In the genomic region with DNA sequence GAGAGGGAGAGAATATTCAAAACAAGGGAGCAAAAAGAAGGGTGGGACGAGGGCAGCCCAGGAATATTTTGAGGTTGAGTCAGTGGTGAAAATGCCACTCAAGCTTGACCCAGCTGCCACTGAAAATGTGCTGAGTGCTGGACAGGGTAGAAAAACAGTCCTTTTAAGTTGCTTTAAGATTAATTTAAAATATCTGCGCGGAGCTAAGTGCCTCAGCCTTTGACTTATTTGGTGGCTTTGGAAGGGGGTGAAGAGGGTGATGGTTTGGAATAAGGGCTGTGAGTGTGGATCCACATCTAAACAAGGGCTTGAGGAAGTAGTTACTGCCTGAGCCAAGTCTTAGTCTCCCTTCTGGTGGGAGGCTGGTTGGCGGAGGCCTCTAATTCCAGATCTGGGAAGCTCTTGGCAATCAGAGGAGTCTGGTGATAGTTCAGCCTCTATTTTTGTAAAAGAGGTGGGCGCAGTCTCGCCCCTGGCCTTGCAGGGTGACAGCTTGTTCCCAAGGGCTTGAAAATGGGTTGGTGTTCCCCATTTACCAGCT, we compare ENCODE assay signal across 15 cellular contexts.
DNase-seq lines count a peak whose midpoint lies in the region; ATAC-seq and TF ChIP-seq lines count a peak whose summit lies in the region.
"Had no signal": no experiment of that assay in that cellular context is flagged by ENCODE, and none has a peak within 500 bp of the region (broad histone marks: within the 10 kb centered on the region; RNA-seq: fewer than 3 reads in every experiment).

No MANE protein-coding gene starts in this region.

- TF ChIP-seq CTCF in coronary artery (IDR thresholded peaks at IDR 0.05) (no peak), thoracic aorta (IDR thresholded peaks at IDR 0.05) (no peak)

- peaks cover 8% of the 10 kb centered on the region for H3K27me3 Mint-ChIP-seq in stimulated activated naive CD8-positive, alpha-beta T cell treated with anti-CD3 and anti-CD28 coated beads, Interleukin-15, amount 100 ng/mL, for 72 hours
- H3K27me3 Mint-ChIP-seq: activated naive CD8-positive, alpha-beta T cell treated with anti-CD3 and anti-CD28 coated beads for 36 hours had no signal

- H3K27ac Mint-ChIP-seq in stimulated activated naive CD8-positive, alpha-beta T cell treated with anti-CD3 and anti-CD28 coated beads, Interleukin-15, amount 100 ng/mL, for 72 hours, result no peak overlapping the region
- H3K27ac Mint-ChIP-seq: activated naive CD8-positive, alpha-beta T cell treated with anti-CD3 and anti-CD28 coated beads for 36 hours; natural killer cell treated with Interleukin-12 subunit alpha and Interleukin-12 subunit beta and Interleukin-15 and Interleukin-18, amount 100 ng/mL, for 72 hours had no signal

- H3K27me3 ChIP-seq in MG63, result no peaks in the 10 kb centered on the region
- no peaks in the 10 kb centered on the region for H3K27me3 ChIP-seq in muscle layer of duodenum (ENCODE audit: low read depth, low read length)
- no peaks in the 10 kb centered on the region for H3K27me3 ChIP-seq in thoracic aorta (replicated peaks; ENCODE audit: insufficient read depth)

- peaks cover 0 to 1% of the 10 kb centered on the region in 2 donors for H3K9me3 Mint-ChIP-seq in stimulated activated naive CD8-positive, alpha-beta T cell treated with anti-CD3 and anti-CD28 coated beads, Interleukin-15, amount 100 ng/mL, for 72 hours
- H3K9me3 Mint-ChIP-seq: activated naive CD8-positive, alpha-beta T cell treated with anti-CD3 and anti-CD28 coated beads for 36 hours; natural killer cell treated with Interleukin-12 subunit alpha and Interleukin-12 subunit beta and Interleukin-15 and Interleukin-18, amount 100 ng/mL, for 72 hours had no signal

- H3K36me3 ChIP-seq in MG63 (no peaks in the 10 kb centered on the region), muscle layer of duodenum (ENCODE audit: control insufficient read depth in 1 of 2, insufficient read depth in 2 of 2, low read length in 2 of 2) (no peaks in the 10 kb centered on the region), thoracic aorta (peaks cover 2% of the 10 kb centered on the region)

- H3K4me1 ChIP-seq in muscle layer of duodenum (ENCODE audit: control insufficient read depth in 1 of 2, insufficient read depth in 2 of 2, low read length in 2 of 2), result peaks cover 6 to 16% of the 10 kb centered on the region in 2 donors
- peaks cover 60 to 91% of the 10 kb centered on the region in 2 donors for H3K4me1 ChIP-seq in thoracic aorta (ENCODE audit: control insufficient read depth in 1 of 2, low read depth in 2 of 2)

- peak; percentile 26 for DNase-seq in MG63
- peak; percentile 87 for DNase-seq in coronary artery (ENCODE audit: low spot score)
- DNase-seq in thoracic aorta (ENCODE audit: low spot score), result peak; percentile 63
- DNase-seq in stimulated activated naive CD8-positive, alpha-beta T cell treated with anti-CD3 and anti-CD28 coated beads, Interleukin-15, amount 100 ng/mL, for 72 hours, result no peak
- DNase-seq: activated naive CD8-positive, alpha-beta T cell treated with anti-CD3 and anti-CD28 coated beads for 36 hours; COR-L47; effector CD4-positive, alpha-beta T cell; H7; OCI-M1 had no signal

- no peaks in the 10 kb centered on the region for H3K9me3 ChIP-seq in MG63
- no peaks in the 10 kb centered on the region for H3K9me3 ChIP-seq in muscle layer of duodenum (ENCODE audit: control insufficient read depth in 1 of 2, low read length in 2 of 2)
- H3K9me3 ChIP-seq in thoracic aorta, result no peaks in the 10 kb centered on the region

- H3K4me3 ChIP-seq in MG63 (no peak overlapping the region), coronary artery (no peak overlapping the region), muscle layer of duodenum (ENCODE audit: low read depth in 1 of 2, low read length in 2 of 2) (no peak overlapping the region), thoracic aorta (no peak overlapping the region)
- H3K4me3 ChIP-seq: K562 had no signal

- H3K4me1 Mint-ChIP-seq in stimulated activated naive CD8-positive, alpha-beta T cell treated with anti-CD3 and anti-CD28 coated beads, Interleukin-15, amount 100 ng/mL, for 72 hours, result no peaks in the 10 kb centered on the region
- H3K4me1 Mint-ChIP-seq: activated naive CD8-positive, alpha-beta T cell treated with anti-CD3 and anti-CD28 coated beads for 36 hours had no signal

- H3K27ac ChIP-seq in coronary artery (peak overlapping the region; percentile 90 to 98), muscle layer of duodenum (ENCODE audit: low read length) (peak overlapping the region; percentile 2), thoracic aorta (peak overlapping the region; percentile 96 to 99)

- ATAC-seq in thoracic aorta (ENCODE audit: insufficient number of reproducible peaks, low FRiP score, low read depth) (peak; percentile 89), GM21825 (IDR thresholded peaks at IDR 0.05; ENCODE audit: unreplicated experiment) (no peak), GM21390 (IDR thresholded peaks at IDR 0.05; ENCODE audit: unreplicated experiment) (no peak), esophagus mucosa (no peak)
- no peak for ATAC-seq in stimulated activated naive CD8-positive, alpha-beta T cell treated with anti-CD3 and anti-CD28 coated beads, Interleukin-15, amount 100 ng/mL, for 72 hours
- ATAC-seq: K562; natural killer cell treated with Interleukin-12 subunit alpha and Interleukin-12 subunit beta and Interleukin-15 and Interleukin-18, amount 100 ng/mL, for 72 hours had no signal

- H3K4me3 Mint-ChIP-seq in stimulated activated naive CD8-positive, alpha-beta T cell treated with anti-CD3 and anti-CD28 coated beads, Interleukin-15, amount 100 ng/mL, for 72 hours, result no peak overlapping the region
- H3K4me3 Mint-ChIP-seq: activated naive CD8-positive, alpha-beta T cell treated with anti-CD3 and anti-CD28 coated beads for 36 hours; natural killer cell treated with Interleukin-12 subunit alpha and Interleukin-12 subunit beta and Interleukin-15 and Interleukin-18, amount 100 ng/mL, for 72 hours had no signal

Comparison
In these comparisons a context has a peak if more than half of its experiments do, and no peak if none do; other contexts are left out.
1. DNase-seq: peak in MG63 (single experiment), coronary artery (single experiment) and thoracic aorta (single experiment); none in stimulated activated naive CD8-positive, alpha-beta T cell treated with anti-CD3 and anti-CD28 coated beads, Interleukin-15, amount 100 ng/mL, for 72 hours (0 of 2).
2. H3K27ac ChIP-seq: peak in every context shown above with its lines; median percentile 98 in thoracic aorta; 94 in coronary artery; 2 in muscle layer of duodenum.